Comparison of ENCODE assay signal across 11 cellular contexts in the genomic region with DNA sequence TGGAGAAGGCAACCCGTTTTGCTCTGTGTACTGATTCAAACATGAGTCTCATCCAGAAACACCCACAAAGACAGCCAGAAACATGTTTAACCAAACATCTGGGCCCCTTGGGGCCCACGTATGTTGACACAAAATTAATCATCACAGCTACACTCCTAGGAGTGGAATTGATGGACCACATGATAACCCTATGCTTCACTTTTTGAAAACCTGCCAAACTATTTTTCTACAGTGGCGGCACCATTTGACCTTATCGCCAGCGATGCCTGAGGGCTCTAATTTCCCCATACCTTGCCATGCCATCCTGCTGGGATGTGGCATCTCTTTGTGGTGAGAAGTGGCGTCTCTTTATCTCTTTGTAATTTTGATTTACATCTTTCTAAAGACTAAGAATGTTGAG. TPM values are rescaled to one million over a fixed set of nuclear protein-coding genes. Genes with fewer than 3 reads are reported as not detected.
DNase-seq lines count a peak whose midpoint lies in the region; ATAC-seq lines count a peak whose summit lies in the region.
"Had no signal": no experiment of that assay in that cellular context is flagged by ENCODE, and none has a peak within 500 bp of the region (broad histone marks: within the 10 kb centered on the region; RNA-seq: fewer than 3 reads in every experiment).

No MANE protein-coding gene starts in this region.

- H4K91ac ChIP-seq in mesenchymal stem cell (ENCODE audit: low read length) = no peak overlapping the region

- no peak overlapping the region for H3K9ac ChIP-seq in mesenchymal stem cell (ENCODE audit: low read length)

- no peak overlapping the region for H3K4me2 ChIP-seq in mesenchymal stem cell (ENCODE audit: low read length, poor library complexity, severe bottlenecking)
- H3K4me2 ChIP-seq: hepatocyte had no signal

- no peak overlapping the region for H3K14ac ChIP-seq in mesenchymal stem cell (ENCODE audit: low read length in 2 of 2)

- H3K27me3 ChIP-seq in mesenchymal stem cell (ENCODE audit: control insufficient read depth in 1 of 2, insufficient read depth in 1 of 2, low read length in 2 of 2) = no peaks in the 10 kb centered on the region
- H3K27me3 ChIP-seq: hepatocyte had no signal

- H3K4ac ChIP-seq in mesenchymal stem cell (ENCODE audit: low read depth in 1 of 2, low read length in 2 of 2) = no peak overlapping the region

- no peak overlapping the region for H3K18ac ChIP-seq in mesenchymal stem cell (ENCODE audit: low read depth in 1 of 2, low read length in 2 of 2)

- H2AFZ ChIP-seq in mesenchymal stem cell (ENCODE audit: low read depth, low read length) = no peak overlapping the region
- H2AFZ ChIP-seq: hepatocyte had no signal

- no peaks in the 10 kb centered on the region for H3K36me3 ChIP-seq in mesenchymal stem cell (ENCODE audit: control insufficient read depth in 1 of 2, insufficient read depth in 2 of 2, low read depth in 1 of 2, low read length in 2 of 2)

- H2BK5ac ChIP-seq in mesenchymal stem cell (ENCODE audit: low read depth, low read length, poor library complexity, severe bottlenecking) = no peak overlapping the region

- ATAC-seq in HG03460 (IDR thresholded peaks at IDR 0.05; ENCODE audit: unreplicated experiment) = no peak

- no peak overlapping the region for H2BK12ac ChIP-seq in mesenchymal stem cell (ENCODE audit: low read length in 2 of 2)

- no peak overlapping the region for H3K4me3 ChIP-seq in mesenchymal stem cell (ENCODE audit: insufficient read depth in 1 of 2, low read depth in 1 of 2, low read length in 2 of 2)
- H3K4me3 ChIP-seq: hepatocyte had no signal

- 61% methylated on average over 4 of the region's 6 CpGs for WGBS in mesenchymal stem cell

- H2BK120ac ChIP-seq in mesenchymal stem cell (ENCODE audit: low read depth, low read length) = no peak overlapping the region

- H3K4me1 ChIP-seq in mesenchymal stem cell (ENCODE audit: control insufficient read depth, insufficient read depth, low read depth, low read length) = no peaks in the 10 kb centered on the region

- DNase-seq in NCI-H1436 (lab: John Stamatoyannopoulos, UW) (peak; percentile 8), NCI-H1436 treated with DMSO at 0.1 percent for 48 hours (lab: John Stamatoyannopoulos, UW) (no peak), LHCN-M2 (ENCODE audit: low read depth) (peak; percentile 74), SK-MEL-5 (ENCODE audit: low read depth, low spot score) (peak; percentile 27), mesenchymal stem cell (peak; percentile 14), C1 segment of cervical spinal cord (lab: John Stamatoyannopoulos, UW) (no peak), SW 1271 (lab: John Stamatoyannopoulos, UW) (no peak)
- DNase-seq: activated T-cell treated with anti-CD3 and anti-CD28 coated beads for 4 hours, substantia nigra had no signal

- H3K23ac ChIP-seq in mesenchymal stem cell (ENCODE audit: low read length in 2 of 2) = no peak overlapping the region

- H3K79me1 ChIP-seq in mesenchymal stem cell (replicated peaks; ENCODE audit: low read length, poor library complexity, severe bottlenecking) = no peaks in the 10 kb centered on the region

- H2AK5ac ChIP-seq in mesenchymal stem cell (ENCODE audit: low read length, severe bottlenecking) = peak overlapping the region; percentile 65

- H3K27ac ChIP-seq in mesenchymal stem cell (ENCODE audit: low read length, poor library complexity, severe bottlenecking) = no peak overlapping the region
- H3K27ac ChIP-seq: hepatocyte had no signal

- in situ Hi-C loops in SK-MEL-5 (cut with HindIII; ENCODE audit: low pct_unique_long_range_greater_than_20kb, low sequenced_read_pairs) = no loop called here

- no peaks in the 10 kb centered on the region for H3K9me3 ChIP-seq in mesenchymal stem cell (ENCODE audit: control insufficient read depth, low read length)

- H4K8ac ChIP-seq in mesenchymal stem cell (ENCODE audit: low read length) = no peak overlapping the region

- H2BK15ac ChIP-seq in mesenchymal stem cell (ENCODE audit: low read depth, poor library complexity, severe bottlenecking) = no peak overlapping the region

RNA-seq across cellular contexts. Expression of a gene that starts 38.5 kb away (rescaled TPM):
- total RNA-seq in LHCN-M2 (2014; rRNA removed) = 92.8 and 95.2 TPM in 2 replicates
- polyA plus RNA-seq in LHCN-M2 (2012) = 49.1 TPM
- total RNA-seq in SK-MEL-5 (2014; rRNA removed; shearing (Covaris generic)) = 99.7 and 116 TPM in 2 replicates
- 54.0 and 78.2 TPM in 2 replicates for polyA plus RNA-seq in SK-MEL-5 (2015; cell fraction: cytosol; rRNA removed)
- polyA plus RNA-seq in SK-MEL-5 (2015; cell fraction: nucleus; rRNA removed) = 53.1 and 61.6 TPM in 2 replicates
- polyA plus RNA-seq in mesenchymal stem cell (2013, experiment 1 of 2) = 73.3 TPM
- 80.6 TPM for polyA plus RNA-seq in mesenchymal stem cell (2013, experiment 2 of 2)

RNA-seq across cellular contexts. Expression of a gene that starts 38.8 kb away (rescaled TPM):
- 12.9 and 13.8 TPM in 2 replicates for total RNA-seq in LHCN-M2 (2014; rRNA removed)
- 2.6 TPM for polyA plus RNA-seq in LHCN-M2 (2012)
- total RNA-seq in SK-MEL-5 (2014; rRNA removed; shearing (Covaris generic)) = 9.0 and 12.6 TPM in 2 replicates
- 6.4 and 8.3 TPM in 2 replicates for polyA plus RNA-seq in SK-MEL-5 (2015; cell fraction: cytosol; rRNA removed)
- polyA plus RNA-seq in SK-MEL-5 (2015; cell fraction: nucleus; rRNA removed) = 11.5 and 19.3 TPM in 2 replicates
- 3.8 TPM for polyA plus RNA-seq in mesenchymal stem cell (2013, experiment 1 of 2)
- 4.8 TPM for polyA plus RNA-seq in mesenchymal stem cell (2013, experiment 2 of 2)

Comparison
In these comparisons a context has a peak if more than half of its experiments do, and no peak if none do; other contexts are left out.
1. DNase-seq: peak in NCI-H1436 (single experiment), LHCN-M2 (single experiment), SK-MEL-5 (single experiment) and mesenchymal stem cell (single experiment); none in NCI-H1436 treated with DMSO at 0.1 percent for 48 hours (single experiment), C1 segment of cervical spinal cord (0 of 14) and SW 1271 (0 of 2).